2 cellular contexts compared by ENCODE assay signal in the genomic region with DNA sequence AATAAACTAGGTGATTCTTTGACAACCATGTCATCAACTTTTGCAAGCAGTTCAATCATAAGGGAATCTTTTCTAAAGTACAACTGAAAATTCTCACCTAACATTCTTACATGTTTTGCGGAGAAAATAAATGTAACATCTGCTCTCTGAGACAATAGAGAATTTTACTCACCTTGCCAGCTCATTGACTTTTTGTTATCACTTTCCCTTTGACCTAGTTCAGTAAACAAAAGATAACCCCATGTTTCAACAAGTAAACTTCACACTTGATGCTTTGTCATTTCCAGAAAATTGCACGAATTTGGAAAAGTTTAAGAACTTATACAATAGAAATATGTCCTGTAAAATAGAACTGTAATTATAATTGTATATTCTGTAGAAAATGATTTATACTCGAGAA.
TF ChIP-seq lines count a peak whose summit lies in the region.

No MANE protein-coding gene starts in this region.

TF ChIP-seq in GM23338, 12 proteins besides CTCF, POLR2A, EP300 and RAD21 (continued from another document and continues in another):
- TF ChIP-seq, protein P1, sequence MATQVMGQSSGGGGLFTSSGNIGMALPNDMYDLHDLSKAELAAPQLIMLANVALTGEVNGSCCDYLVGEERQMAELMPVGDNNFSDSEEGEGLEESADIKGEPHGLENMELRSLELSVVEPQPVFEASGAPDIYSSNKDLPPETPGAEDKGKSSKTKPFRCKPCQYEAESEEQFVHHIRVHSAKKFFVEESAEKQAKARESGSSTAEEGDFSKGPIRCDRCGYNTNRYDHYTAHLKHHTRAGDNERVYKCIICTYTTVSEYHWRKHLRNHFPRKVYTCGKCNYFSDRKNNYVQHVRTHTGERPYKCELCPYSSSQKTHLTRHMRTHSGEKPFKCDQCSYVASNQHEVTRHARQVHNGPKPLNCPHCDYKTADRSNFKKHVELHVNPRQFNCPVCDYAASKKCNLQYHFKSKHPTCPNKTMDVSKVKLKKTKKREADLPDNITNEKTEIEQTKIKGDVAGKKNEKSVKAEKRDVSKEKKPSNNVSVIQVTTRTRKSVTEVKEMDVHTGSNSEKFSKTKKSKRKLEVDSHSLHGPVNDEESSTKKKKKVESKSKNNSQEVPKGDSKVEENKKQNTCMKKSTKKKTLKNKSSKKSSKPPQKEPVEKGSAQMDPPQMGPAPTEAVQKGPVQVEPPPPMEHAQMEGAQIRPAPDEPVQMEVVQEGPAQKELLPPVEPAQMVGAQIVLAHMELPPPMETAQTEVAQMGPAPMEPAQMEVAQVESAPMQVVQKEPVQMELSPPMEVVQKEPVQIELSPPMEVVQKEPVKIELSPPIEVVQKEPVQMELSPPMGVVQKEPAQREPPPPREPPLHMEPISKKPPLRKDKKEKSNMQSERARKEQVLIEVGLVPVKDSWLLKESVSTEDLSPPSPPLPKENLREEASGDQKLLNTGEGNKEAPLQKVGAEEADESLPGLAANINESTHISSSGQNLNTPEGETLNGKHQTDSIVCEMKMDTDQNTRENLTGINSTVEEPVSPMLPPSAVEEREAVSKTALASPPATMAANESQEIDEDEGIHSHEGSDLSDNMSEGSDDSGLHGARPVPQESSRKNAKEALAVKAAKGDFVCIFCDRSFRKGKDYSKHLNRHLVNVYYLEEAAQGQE (IDR thresholded peaks at IDR 0.05; ENCODE audit: unreplicated experiment): no peak
- TF ChIP-seq, protein P2, sequence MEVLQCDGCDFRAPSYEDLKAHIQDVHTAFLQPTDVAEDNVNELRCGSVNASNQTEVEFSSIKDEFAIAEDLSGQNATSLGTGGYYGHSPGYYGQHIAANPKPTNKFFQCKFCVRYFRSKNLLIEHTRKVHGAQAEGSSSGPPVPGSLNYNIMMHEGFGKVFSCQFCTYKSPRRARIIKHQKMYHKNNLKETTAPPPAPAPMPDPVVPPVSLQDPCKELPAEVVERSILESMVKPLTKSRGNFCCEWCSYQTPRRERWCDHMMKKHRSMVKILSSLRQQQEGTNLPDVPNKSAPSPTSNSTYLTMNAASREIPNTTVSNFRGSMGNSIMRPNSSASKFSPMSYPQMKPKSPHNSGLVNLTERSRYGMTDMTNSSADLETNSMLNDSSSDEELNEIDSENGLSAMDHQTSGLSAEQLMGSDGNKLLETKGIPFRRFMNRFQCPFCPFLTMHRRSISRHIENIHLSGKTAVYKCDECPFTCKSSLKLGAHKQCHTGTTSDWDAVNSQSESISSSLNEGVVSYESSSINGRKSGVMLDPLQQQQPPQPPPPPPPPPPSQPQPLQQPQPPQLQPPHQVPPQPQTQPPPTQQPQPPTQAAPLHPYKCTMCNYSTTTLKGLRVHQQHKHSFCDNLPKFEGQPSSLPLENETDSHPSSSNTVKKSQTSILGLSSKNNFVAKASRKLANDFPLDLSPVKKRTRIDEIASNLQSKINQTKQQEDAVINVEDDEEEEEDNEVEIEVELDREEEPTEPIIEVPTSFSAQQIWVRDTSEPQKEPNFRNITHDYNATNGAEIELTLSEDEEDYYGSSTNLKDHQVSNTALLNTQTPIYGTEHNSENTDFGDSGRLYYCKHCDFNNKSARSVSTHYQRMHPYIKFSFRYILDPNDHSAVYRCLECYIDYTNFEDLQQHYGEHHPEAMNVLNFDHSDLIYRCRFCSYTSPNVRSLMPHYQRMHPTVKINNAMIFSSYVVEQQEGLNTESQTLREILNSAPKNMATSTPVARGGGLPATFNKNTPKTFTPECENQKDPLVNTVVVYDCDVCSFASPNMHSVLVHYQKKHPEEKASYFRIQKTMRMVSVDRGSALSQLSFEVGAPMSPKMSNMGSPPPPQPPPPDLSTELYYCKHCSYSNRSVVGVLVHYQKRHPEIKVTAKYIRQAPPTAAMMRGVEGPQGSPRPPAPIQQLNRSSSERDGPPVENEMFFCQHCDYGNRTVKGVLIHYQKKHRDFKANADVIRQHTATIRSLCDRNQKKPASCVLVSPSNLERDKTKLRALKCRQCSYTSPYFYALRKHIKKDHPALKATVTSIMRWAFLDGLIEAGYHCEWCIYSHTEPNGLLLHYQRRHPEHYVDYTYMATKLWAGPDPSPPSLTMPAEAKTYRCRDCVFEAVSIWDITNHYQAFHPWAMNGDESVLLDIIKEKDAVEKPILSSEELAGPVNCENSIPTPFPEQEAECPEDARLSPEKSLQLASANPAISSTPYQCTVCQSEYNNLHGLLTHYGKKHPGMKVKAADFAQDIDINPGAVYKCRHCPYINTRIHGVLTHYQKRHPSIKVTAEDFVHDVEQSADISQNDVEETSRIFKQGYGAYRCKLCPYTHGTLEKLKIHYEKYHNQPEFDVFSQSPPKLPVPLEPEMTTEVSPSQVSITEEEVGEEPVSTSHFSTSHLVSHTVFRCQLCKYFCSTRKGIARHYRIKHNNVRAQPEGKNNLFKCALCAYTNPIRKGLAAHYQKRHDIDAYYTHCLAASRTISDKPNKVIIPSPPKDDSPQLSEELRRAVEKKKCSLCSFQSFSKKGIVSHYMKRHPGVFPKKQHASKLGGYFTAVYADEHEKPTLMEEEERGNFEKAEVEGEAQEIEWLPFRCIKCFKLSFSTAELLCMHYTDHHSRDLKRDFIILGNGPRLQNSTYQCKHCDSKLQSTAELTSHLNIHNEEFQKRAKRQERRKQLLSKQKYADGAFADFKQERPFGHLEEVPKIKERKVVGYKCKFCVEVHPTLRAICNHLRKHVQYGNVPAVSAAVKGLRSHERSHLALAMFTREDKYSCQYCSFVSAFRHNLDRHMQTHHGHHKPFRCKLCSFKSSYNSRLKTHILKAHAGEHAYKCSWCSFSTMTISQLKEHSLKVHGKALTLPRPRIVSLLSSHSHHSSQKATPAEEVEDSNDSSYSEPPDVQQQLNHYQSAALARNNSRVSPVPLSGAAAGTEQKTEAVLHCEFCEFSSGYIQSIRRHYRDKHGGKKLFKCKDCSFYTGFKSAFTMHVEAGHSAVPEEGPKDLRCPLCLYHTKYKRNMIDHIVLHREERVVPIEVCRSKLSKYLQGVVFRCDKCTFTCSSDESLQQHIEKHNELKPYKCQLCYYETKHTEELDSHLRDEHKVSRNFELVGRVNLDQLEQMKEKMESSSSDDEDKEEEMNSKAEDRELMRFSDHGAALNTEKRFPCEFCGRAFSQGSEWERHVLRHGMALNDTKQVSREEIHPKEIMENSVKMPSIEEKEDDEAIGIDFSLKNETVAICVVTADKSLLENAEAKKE (CRISPR knock-in tag; IDR thresholded peaks at IDR 0.05): no peak
- TF ChIP-seq JUNB (IDR thresholded peaks at IDR 0.05; ENCODE audit: unreplicated experiment) (no peak), POLR2AphosphoS5 (IDR thresholded peaks at IDR 0.05; ENCODE audit: low read depth) (no peak), ZNF331 (CRISPR knock-in tag; IDR thresholded peaks at IDR 0.05; ENCODE audit: low read depth) (no peak), ZNF114 (CRISPR knock-in tag; IDR thresholded peaks at IDR 0.05) (no peak), STAT1 (IDR thresholded peaks at IDR 0.05; ENCODE audit: unreplicated experiment) (no peak), EZH2 (IDR thresholded peaks at IDR 0.05; ENCODE audit: low read depth, unreplicated experiment) (no peak), NANOG (IDR thresholded peaks at IDR 0.05; ENCODE audit: borderline replicate concordance) (no peak)
- TF ChIP-seq, protein P3, sequence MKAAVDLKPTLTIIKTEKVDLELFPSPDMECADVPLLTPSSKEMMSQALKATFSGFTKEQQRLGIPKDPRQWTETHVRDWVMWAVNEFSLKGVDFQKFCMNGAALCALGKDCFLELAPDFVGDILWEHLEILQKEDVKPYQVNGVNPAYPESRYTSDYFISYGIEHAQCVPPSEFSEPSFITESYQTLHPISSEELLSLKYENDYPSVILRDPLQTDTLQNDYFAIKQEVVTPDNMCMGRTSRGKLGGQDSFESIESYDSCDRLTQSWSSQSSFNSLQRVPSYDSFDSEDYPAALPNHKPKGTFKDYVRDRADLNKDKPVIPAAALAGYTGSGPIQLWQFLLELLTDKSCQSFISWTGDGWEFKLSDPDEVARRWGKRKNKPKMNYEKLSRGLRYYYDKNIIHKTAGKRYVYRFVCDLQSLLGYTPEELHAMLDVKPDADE (IDR thresholded peaks at IDR 0.05): no peak

TF ChIP-seq in GM12878, 131 proteins besides CTCF, POLR2A, EP300 and RAD21 (continued from another document):
- TF ChIP-seq, protein P4, sequence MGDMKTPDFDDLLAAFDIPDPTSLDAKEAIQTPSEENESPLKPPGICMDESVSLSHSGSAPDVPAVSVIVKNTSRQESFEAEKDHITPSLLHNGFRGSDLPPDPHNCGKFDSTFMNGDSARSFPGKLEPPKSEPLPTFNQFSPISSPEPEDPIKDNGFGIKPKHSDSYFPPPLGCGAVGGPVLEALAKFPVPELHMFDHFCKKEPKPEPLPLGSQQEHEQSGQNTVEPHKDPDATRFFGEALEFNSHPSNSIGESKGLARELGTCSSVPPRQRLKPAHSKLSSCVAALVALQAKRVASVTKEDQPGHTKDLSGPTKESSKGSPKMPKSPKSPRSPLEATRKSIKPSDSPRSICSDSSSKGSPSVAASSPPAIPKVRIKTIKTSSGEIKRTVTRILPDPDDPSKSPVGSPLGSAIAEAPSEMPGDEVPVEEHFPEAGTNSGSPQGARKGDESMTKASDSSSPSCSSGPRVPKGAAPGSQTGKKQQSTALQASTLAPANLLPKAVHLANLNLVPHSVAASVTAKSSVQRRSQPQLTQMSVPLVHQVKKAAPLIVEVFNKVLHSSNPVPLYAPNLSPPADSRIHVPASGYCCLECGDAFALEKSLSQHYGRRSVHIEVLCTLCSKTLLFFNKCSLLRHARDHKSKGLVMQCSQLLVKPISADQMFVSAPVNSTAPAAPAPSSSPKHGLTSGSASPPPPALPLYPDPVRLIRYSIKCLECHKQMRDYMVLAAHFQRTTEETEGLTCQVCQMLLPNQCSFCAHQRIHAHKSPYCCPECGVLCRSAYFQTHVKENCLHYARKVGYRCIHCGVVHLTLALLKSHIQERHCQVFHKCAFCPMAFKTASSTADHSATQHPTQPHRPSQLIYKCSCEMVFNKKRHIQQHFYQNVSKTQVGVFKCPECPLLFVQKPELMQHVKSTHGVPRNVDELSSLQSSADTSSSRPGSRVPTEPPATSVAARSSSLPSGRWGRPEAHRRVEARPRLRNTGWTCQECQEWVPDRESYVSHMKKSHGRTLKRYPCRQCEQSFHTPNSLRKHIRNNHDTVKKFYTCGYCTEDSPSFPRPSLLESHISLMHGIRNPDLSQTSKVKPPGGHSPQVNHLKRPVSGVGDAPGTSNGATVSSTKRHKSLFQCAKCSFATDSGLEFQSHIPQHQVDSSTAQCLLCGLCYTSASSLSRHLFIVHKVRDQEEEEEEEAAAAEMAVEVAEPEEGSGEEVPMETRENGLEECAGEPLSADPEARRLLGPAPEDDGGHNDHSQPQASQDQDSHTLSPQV (IDR thresholded peaks at IDR 0.05): no peak
- TF ChIP-seq, protein P5, sequence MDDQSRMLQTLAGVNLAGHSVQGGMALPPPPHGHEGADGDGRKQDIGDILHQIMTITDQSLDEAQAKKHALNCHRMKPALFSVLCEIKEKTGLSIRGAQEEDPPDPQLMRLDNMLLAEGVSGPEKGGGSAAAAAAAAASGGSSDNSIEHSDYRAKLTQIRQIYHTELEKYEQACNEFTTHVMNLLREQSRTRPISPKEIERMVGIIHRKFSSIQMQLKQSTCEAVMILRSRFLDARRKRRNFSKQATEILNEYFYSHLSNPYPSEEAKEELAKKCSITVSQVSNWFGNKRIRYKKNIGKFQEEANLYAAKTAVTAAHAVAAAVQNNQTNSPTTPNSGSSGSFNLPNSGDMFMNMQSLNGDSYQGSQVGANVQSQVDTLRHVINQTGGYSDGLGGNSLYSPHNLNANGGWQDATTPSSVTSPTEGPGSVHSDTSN (IDR thresholded peaks at IDR 0.05; ENCODE audit: insufficient replicate concordance, low read depth, low read length): no peak
- TF ChIP-seq KDM1A (IDR thresholded peaks at IDR 0.05; ENCODE audit: borderline replicate concordance) (no peak), CBFB (IDR thresholded peaks at IDR 0.05; ENCODE audit: low read depth) (no peak), YBX1 (IDR thresholded peaks at IDR 0.05) (no peak), MTA3 (IDR thresholded peaks at IDR 0.05; ENCODE audit: borderline replicate concordance, low read length) (no peak), BHLHE40 (IDR thresholded peaks at IDR 0.05; ENCODE audit: borderline replicate concordance in 1 of 2, low read depth in 2 of 2, low read length in 1 of 2) (no peak), RELA (IDR thresholded peaks at IDR 0.05; ENCODE audit: borderline replicate concordance, partially characterized antibody) (no peak), SRF (IDR thresholded peaks at IDR 0.05; ENCODE audit: low read depth in 2 of 2, low read length in 2 of 2) (no peak), HDGF (IDR thresholded peaks at IDR 0.05) (no peak), ZNF207 (IDR thresholded peaks at IDR 0.05; ENCODE audit: borderline replicate concordance) (no peak), JUND (IDR thresholded peaks at IDR 0.05; ENCODE audit: low read depth, low read length) (no peak), PAX5 (IDR thresholded peaks at IDR 0.05; ENCODE audit: borderline replicate concordance, low read depth, low read length) (no peak), ZSCAN29 (IDR thresholded peaks at IDR 0.05) (no peak), BRCA1 (IDR thresholded peaks at IDR 0.05; ENCODE audit: low read depth, low read length) (no peak)
- TF ChIP-seq, protein P6, sequence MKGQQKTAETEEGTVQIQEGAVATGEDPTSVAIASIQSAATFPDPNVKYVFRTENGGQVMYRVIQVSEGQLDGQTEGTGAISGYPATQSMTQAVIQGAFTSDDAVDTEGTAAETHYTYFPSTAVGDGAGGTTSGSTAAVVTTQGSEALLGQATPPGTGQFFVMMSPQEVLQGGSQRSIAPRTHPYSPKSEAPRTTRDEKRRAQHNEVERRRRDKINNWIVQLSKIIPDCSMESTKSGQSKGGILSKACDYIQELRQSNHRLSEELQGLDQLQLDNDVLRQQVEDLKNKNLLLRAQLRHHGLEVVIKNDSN (IDR thresholded peaks at IDR 0.05; ENCODE audit: borderline replicate concordance, extremely low read length, insufficient read depth, low read depth, low read length): no peak
- TF ChIP-seq, protein P7, sequence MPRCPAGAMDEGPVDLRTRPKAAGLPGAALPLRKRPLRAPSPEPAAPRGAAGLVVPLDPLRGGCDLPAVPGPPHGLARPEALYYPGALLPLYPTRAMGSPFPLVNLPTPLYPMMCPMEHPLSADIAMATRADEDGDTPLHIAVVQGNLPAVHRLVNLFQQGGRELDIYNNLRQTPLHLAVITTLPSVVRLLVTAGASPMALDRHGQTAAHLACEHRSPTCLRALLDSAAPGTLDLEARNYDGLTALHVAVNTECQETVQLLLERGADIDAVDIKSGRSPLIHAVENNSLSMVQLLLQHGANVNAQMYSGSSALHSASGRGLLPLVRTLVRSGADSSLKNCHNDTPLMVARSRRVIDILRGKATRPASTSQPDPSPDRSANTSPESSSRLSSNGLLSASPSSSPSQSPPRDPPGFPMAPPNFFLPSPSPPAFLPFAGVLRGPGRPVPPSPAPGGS (IDR thresholded peaks at IDR 0.05; ENCODE audit: borderline replicate concordance, insufficient read depth, low read depth, low read length, poor library complexity, severe bottlenecking): no peak
- TF ChIP-seq, protein P8, sequence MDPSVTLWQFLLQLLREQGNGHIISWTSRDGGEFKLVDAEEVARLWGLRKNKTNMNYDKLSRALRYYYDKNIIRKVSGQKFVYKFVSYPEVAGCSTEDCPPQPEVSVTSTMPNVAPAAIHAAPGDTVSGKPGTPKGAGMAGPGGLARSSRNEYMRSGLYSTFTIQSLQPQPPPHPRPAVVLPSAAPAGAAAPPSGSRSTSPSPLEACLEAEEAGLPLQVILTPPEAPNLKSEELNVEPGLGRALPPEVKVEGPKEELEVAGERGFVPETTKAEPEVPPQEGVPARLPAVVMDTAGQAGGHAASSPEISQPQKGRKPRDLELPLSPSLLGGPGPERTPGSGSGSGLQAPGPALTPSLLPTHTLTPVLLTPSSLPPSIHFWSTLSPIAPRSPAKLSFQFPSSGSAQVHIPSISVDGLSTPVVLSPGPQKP (IDR thresholded peaks at IDR 0.05; ENCODE audit: low read depth, low read length): no peak
